Comparison of ENCODE assay signal across 8 cellular contexts in genomic region chr15:21344960-21345359, GRCh38.
DNase-seq lines count a peak whose midpoint lies in the region; ATAC-seq and TF ChIP-seq lines count a peak whose summit lies in the region.
"Not testable (repeated sequence)": the region's sequence is repeated elsewhere in the genome, so short reads cannot be mapped to it uniquely, and the experiment has no call there.

No MANE protein-coding gene starts in this region.

- H3K18ac ChIP-seq in trophoblast cell (ENCODE audit: low read length), result not testable (repeated sequence)

- H3K4me1 ChIP-seq in A673 (ENCODE audit: insufficient read depth, low read length, poor library complexity, severe bottlenecking); right lobe of liver; trophoblast cell (ENCODE audit: control insufficient read depth in 1 of 2, insufficient read depth in 2 of 2, low read length in 2 of 2): not testable (repeated sequence)

- DNase-seq in A673 (ENCODE audit: low spot score) (peak; percentile 0), RPMI7951 (ENCODE audit: low read depth) (peak; percentile 5), activated T-helper 1 cell treated with Interleukin-2 at 50 U/mL for 16 hours (ENCODE audit: low read depth) (peak; percentile 2), MCF 10A (ENCODE audit: unreplicated experiment) (peak; percentile 28), Right ventricle myocardium superior (peak; percentile 22), right lobe of liver (peak in 2 of 3 donors; percentile 7 to 45), trophoblast cell (peak; percentile 0)
- DNase-seq in stimulated activated naive CD8-positive, alpha-beta T cell treated with anti-CD3 and anti-CD28 coated beads, Interleukin-15, Interleukin-2, amounts not matched to agents 100 U/mL and 50 U/mL, for 24 hours, result peak; percentile 4

- CTCF ChIA-PET in A673 (lab: Charles Lee); MCF 10A (lab: Yijun Ruan, JAX): not testable (repeated sequence)

- H2BK12ac ChIP-seq in trophoblast cell (ENCODE audit: low read length), result not testable (repeated sequence)

- H3K27ac Mint-ChIP-seq in MCF 10A (ENCODE audit: low read depth, unreplicated experiment), result not testable (repeated sequence)

- not testable (repeated sequence) for H3K4me3 Mint-ChIP-seq in MCF 10A (ENCODE audit: unreplicated experiment)

- intact Hi-C loops in A673 (cut with micrococcal nuclease; ENCODE audit: unreplicated experiment); MCF 10A (cut with micrococcal nuclease); Right ventricle myocardium superior (cut with DNase I); right lobe of liver (cut with DNase I): not testable (repeated sequence)

- not testable (repeated sequence) for H4K12ac ChIP-seq in trophoblast cell (ENCODE audit: low read depth, low read length)

- H3K23ac ChIP-seq in trophoblast cell (ENCODE audit: low read length), result not testable (repeated sequence)

- H3K4me1 Mint-ChIP-seq in MCF 10A (ENCODE audit: insufficient read depth, unreplicated experiment), result not testable (repeated sequence)

- not testable (repeated sequence) for H3K36me3 Mint-ChIP-seq in MCF 10A (ENCODE audit: insufficient read depth, unreplicated experiment)

- not testable (repeated sequence) for H3K27me3 Mint-ChIP-seq in MCF 10A (ENCODE audit: insufficient read depth, unreplicated experiment)

- not testable (repeated sequence) for H3K27ac ChIP-seq in A673 (ENCODE audit: low read depth, low read length, poor library complexity, severe bottlenecking); right lobe of liver; trophoblast cell (ENCODE audit: low read depth, low read length)

- TF ChIP-seq POLR2A in right lobe of liver (IDR thresholded peaks at IDR 0.05), result not testable (repeated sequence)

- H2BK120ac ChIP-seq in trophoblast cell (ENCODE audit: insufficient read depth, low read length, poor library complexity), result not testable (repeated sequence)

- not testable (repeated sequence) for H2BK5ac ChIP-seq in trophoblast cell (ENCODE audit: low read depth, low read length, poor library complexity)

- POLR2A ChIA-PET in A673 (lab: Charles Lee; ENCODE audit: low non-redundant PET); MCF 10A (lab: Yijun Ruan, JAX): not testable (repeated sequence)

- H3K79me2 ChIP-seq in trophoblast cell (ENCODE audit: control insufficient read depth, insufficient read depth, low read length, poor library complexity), result not testable (repeated sequence)

- H3K4me3 ChIP-seq in A673 (ENCODE audit: low read depth, low read length, poor library complexity, severe bottlenecking); right lobe of liver; trophoblast cell (ENCODE audit: low read depth, low read length): not testable (repeated sequence)

- not testable (repeated sequence) for H3K9me3 Mint-ChIP-seq in MCF 10A (ENCODE audit: unreplicated experiment)

- not testable (repeated sequence) for ATAC-seq in Right ventricle myocardium superior (ENCODE audit: poor library complexity); right lobe of liver; stimulated activated naive CD8-positive, alpha-beta T cell treated with anti-CD3 and anti-CD28 coated beads, Interleukin-15, Interleukin-2, amounts not matched to agents 100 U/mL and 50 U/mL, for 24 hours

- not testable (repeated sequence) for H2AK5ac ChIP-seq in trophoblast cell (ENCODE audit: low read length)

- H4K8ac ChIP-seq in trophoblast cell (ENCODE audit: low read depth, low read length), result not testable (repeated sequence)

- H3K36me3 ChIP-seq in A673 (ENCODE audit: insufficient read depth, low read length, poor library complexity, severe bottlenecking); right lobe of liver; trophoblast cell (ENCODE audit: control insufficient read depth in 1 of 2, insufficient read depth in 2 of 2, low read length in 2 of 2): not testable (repeated sequence)

- not testable (repeated sequence) for H3K14ac ChIP-seq in trophoblast cell (ENCODE audit: low read length)

- H3K9me3 ChIP-seq in A673 (ENCODE audit: low read depth, low read length, poor library complexity, severe bottlenecking); right lobe of liver; trophoblast cell (ENCODE audit: insufficient read depth, low read depth, low read length): not testable (repeated sequence)

- not testable (repeated sequence) for BruUV-seq in A673 (replicated peaks; lab: Mats Ljungman, UMichigan)
- BruUV-seq in MCF 10A (replicated peaks; lab: Mats Ljungman, UMichigan), result TSS peak; percentile 67

- H3K9ac ChIP-seq in trophoblast cell (ENCODE audit: low read length), result not testable (repeated sequence)

- H3K79me1 ChIP-seq in trophoblast cell (ENCODE audit: low read length), result not testable (repeated sequence)

- not testable (repeated sequence) for H2AFZ ChIP-seq in trophoblast cell (ENCODE audit: insufficient read depth, low read length, poor library complexity)

- no CpG with 5 or more reads among the region's 47 CpGs for WGBS in right lobe of liver (ENCODE audit: insufficient coverage, low coverage, low lambda C conversion rate, missing lambda C conversion rate)
- WGBS in trophoblast cell (ENCODE audit: extremely low coverage, insufficient coverage, insufficient read length), result no CpG with 5 or more reads among the region's 47 CpGs

- H4K91ac ChIP-seq in trophoblast cell (ENCODE audit: low read depth, low read length), result not testable (repeated sequence)

- H3K4me2 ChIP-seq in trophoblast cell (ENCODE audit: low read length), result not testable (repeated sequence)

- TF ChIP-seq CTCF in A673 (conservative IDR thresholded peaks at IDR 0.05; ENCODE audit: low read depth, low read length); MCF 10A (IDR thresholded peaks at IDR 0.05; ENCODE audit: unreplicated experiment); right lobe of liver (IDR thresholded peaks at IDR 0.05): not testable (repeated sequence)

- H3K27me3 ChIP-seq in A673 (replicated peaks; ENCODE audit: insufficient read depth, low read depth, low read length, poor library complexity); right lobe of liver; trophoblast cell (ENCODE audit: insufficient read depth, low read length): not testable (repeated sequence)

- H3K4ac ChIP-seq in trophoblast cell (ENCODE audit: low read depth, low read length), result not testable (repeated sequence)
